16 cellular contexts compared by ENCODE assay signal in genomic region chr1:178174539-178174938, GRCh38.
A peak's percentile ranks its signal among the peaks of the same experiment; 100 is the strongest.
DNase-seq lines count a peak whose midpoint lies in the region; ATAC-seq and TF ChIP-seq lines count a peak whose summit lies in the region.
"Had no signal": no experiment of that assay in that cellular context is flagged by ENCODE, and none has a peak within 500 bp of the region (broad histone marks: within the 10 kb centered on the region; RNA-seq: fewer than 3 reads in every experiment).

No MANE protein-coding gene starts in this region.

- H3K4me1 Mint-ChIP-seq in Calu3 (ENCODE audit: low read depth, unreplicated experiment): peaks cover 35% of the 10 kb centered on the region
- H3K4me1 Mint-ChIP-seq in HFFc6 (ENCODE audit: low read depth): peaks cover 51% of the 10 kb centered on the region
- H3K4me1 Mint-ChIP-seq: CD14-positive monocyte had no signal

- no peaks in the 10 kb centered on the region for H3K36me3 Mint-ChIP-seq in Calu3 (ENCODE audit: insufficient read depth, unreplicated experiment)
- no peaks in the 10 kb centered on the region for H3K36me3 Mint-ChIP-seq in HFFc6 (ENCODE audit: low read depth)
- H3K36me3 Mint-ChIP-seq: CD14-positive monocyte had no signal

- no peak overlapping the region for H3K4me3 Mint-ChIP-seq in Calu3 (ENCODE audit: low read depth, unreplicated experiment)
- no peak overlapping the region for H3K4me3 Mint-ChIP-seq in HFFc6
- H3K4me3 Mint-ChIP-seq: CD14-positive monocyte had no signal

- no peaks in the 10 kb centered on the region for H3K27me3 Mint-ChIP-seq in Calu3 (ENCODE audit: unreplicated experiment)
- no peaks in the 10 kb centered on the region; the same call in 1 of the 2 replicates for H3K27me3 Mint-ChIP-seq in HFFc6 (ENCODE audit: insufficient read depth)

- H3K9me3 ChIP-seq in heart right ventricle: no peaks in the 10 kb centered on the region

- DNase-seq in Calu3 (no peak), HFFc6 (no peak), heart right ventricle (no peak), left lobe of liver (ENCODE audit: low spot score) (no peak), germinal center (ENCODE audit: low spot score) (no peak), A172 (ENCODE audit: low spot score) (no peak)
- DNase-seq in activated CD4-positive, alpha-beta T cell treated with anti-CD3 and anti-CD28 coated beads, Interleukin-2, amount 50 U/mL, for 4 hours: no peak
- DNase-seq: IMR-90, NCI-H1417, NCI-H187 treated with DMSO at 0.1 percent for 48 hours, NCI-H226, NCI-H524 treated with DMSO at 0.1 percent for 48 hours, PC-3, RPMI8226 had no signal

- no peak for TF ChIP-seq CTCF in Calu3 (IDR thresholded peaks at IDR 0.05; ENCODE audit: unreplicated experiment)
- no peak for TF ChIP-seq CTCF in HFFc6 (IDR thresholded peaks at IDR 0.05)
- TF ChIP-seq CTCF in heart right ventricle (IDR thresholded peaks at IDR 0.05): no peak

- H3K9me3 Mint-ChIP-seq in Calu3 (ENCODE audit: low read depth, unreplicated experiment) (no peaks in the 10 kb centered on the region), HFFc6 (no peaks in the 10 kb centered on the region)
- H3K9me3 Mint-ChIP-seq: CD14-positive monocyte had no signal

- intact Hi-C loops in Calu3 (cut with micrococcal nuclease; ENCODE audit: unreplicated experiment): no loop called here
- intact Hi-C loops in heart right ventricle (cut with DNase I): loop anchor here in 3 of 10 donors (5.0 to 10.0 kb wide), 2 partner anchors 77 to 80 kb away; partner anchors contain the start of gene RASAL2 (in 2 of the 3)

- no peaks in the 10 kb centered on the region for H3K36me3 ChIP-seq in heart right ventricle

- H3K27ac ChIP-seq in heart right ventricle: peak overlapping the region in 9 of 10 donors; percentile 19 to 69 (median 43)
- H3K27ac ChIP-seq: HL-60 had no signal

- peaks cover 0 to 40% (median 21%) of the 10 kb centered on the region in 9 donors for H3K4me1 ChIP-seq in heart right ventricle

- ATAC-seq in heart right ventricle (peak in 6 of 8 donors; percentile 34 to 92 (median 76)), left lobe of liver (peak; percentile 44)
- ATAC-seq: PC-3 had no signal

- peak overlapping the region; percentile 20 for H3K27ac Mint-ChIP-seq in Calu3 (ENCODE audit: unreplicated experiment)
- peak overlapping the region; percentile 24; the same call in 1 of the 2 replicates for H3K27ac Mint-ChIP-seq in HFFc6
- H3K27ac Mint-ChIP-seq: CD14-positive monocyte had no signal

- BruUV-seq in Calu3 (replicated peaks; lab: Mats Ljungman, UMichigan): no TSS peak

- CTCF ChIA-PET in Calu3 (lab: Charles Lee): interaction anchor here (1.1 kb wide), 1 partner anchor 143 kb away, joined by 3 read pairs; no protein-coding TSS in a partner anchor

- 0 to 14% methylated on average over 1 of the region's 1 CpG for WGBS in heart right ventricle, 2 donors

- H3K4me3 ChIP-seq in heart right ventricle: peak overlapping the region in 1 of 10 donors; percentile 4

- no peaks in the 10 kb centered on the region for H3K27me3 ChIP-seq in heart right ventricle
